In genomic region chr9:85258823-85259370, GRCh38 we compare ENCODE assay signal across 8 cellular contexts.
DNase-seq lines count a peak whose midpoint lies in the region; ATAC-seq and TF ChIP-seq lines count a peak whose summit lies in the region.

No MANE protein-coding gene starts in this region.

- peaks cover 9% of the 10 kb centered on the region for H3K9me3 Mint-ChIP-seq in activated naive CD8-positive, alpha-beta T cell treated with anti-CD3 and anti-CD28 coated beads for 36 hours
- H3K9me3 Mint-ChIP-seq in activated naive CD8-positive, alpha-beta T cell treated with anti-CD3 and anti-CD28 coated beads, Interleukin-2, amount 50 U/mL, for 24 hours, result peaks cover 9% of the 10 kb centered on the region
- peaks cover 33% of the 10 kb centered on the region for H3K9me3 Mint-ChIP-seq in HFFc6

- ATAC-seq in activated naive CD8-positive, alpha-beta T cell treated with anti-CD3 and anti-CD28 coated beads, Interleukin-2, amount 50 U/mL, for 24 hours, result no peak
- ATAC-seq in body of pancreas, result peak; percentile 92
- ATAC-seq in GM19455 (IDR thresholded peaks at IDR 0.05; ENCODE audit: unreplicated experiment), result no peak

- peaks cover 6% of the 10 kb centered on the region for H3K4me1 ChIP-seq in body of pancreas

- DNase-seq in activated naive CD8-positive, alpha-beta T cell treated with anti-CD3 and anti-CD28 coated beads for 36 hours, result peak; percentile 5
- DNase-seq in activated naive CD8-positive, alpha-beta T cell treated with anti-CD3 and anti-CD28 coated beads, Interleukin-2, amount 50 U/mL, for 24 hours, result no peak
- DNase-seq in HFFc6 (peak; percentile 32), NCI-H2196 treated with DMSO at 0.1 percent for 48 hours (lab: John Stamatoyannopoulos, UW; ENCODE audit: unreplicated experiment) (peak; percentile 20), body of pancreas (peak; percentile 68 to 71 (median 70)), iPS-NIHi7 (ENCODE audit: extremely low spot score) (peak; percentile 88), superior temporal gyrus (ENCODE audit: extremely low spot score) (peak; percentile 93)

- H3K36me3 Mint-ChIP-seq in activated naive CD8-positive, alpha-beta T cell treated with anti-CD3 and anti-CD28 coated beads for 36 hours, result no peaks in the 10 kb centered on the region
- H3K36me3 Mint-ChIP-seq in activated naive CD8-positive, alpha-beta T cell treated with anti-CD3 and anti-CD28 coated beads, Interleukin-2, amount 50 U/mL, for 24 hours (ENCODE audit: low read depth), result no peaks in the 10 kb centered on the region
- H3K36me3 Mint-ChIP-seq in HFFc6 (ENCODE audit: low read depth), result no peaks in the 10 kb centered on the region

- no peak overlapping the region for H3K4me3 Mint-ChIP-seq in activated naive CD8-positive, alpha-beta T cell treated with anti-CD3 and anti-CD28 coated beads for 36 hours
- H3K4me3 Mint-ChIP-seq in activated naive CD8-positive, alpha-beta T cell treated with anti-CD3 and anti-CD28 coated beads, Interleukin-2, amount 50 U/mL, for 24 hours, result no peak overlapping the region
- no peak overlapping the region; the same call in 1 of the 2 replicates for H3K4me3 Mint-ChIP-seq in HFFc6

- intact Hi-C loops in body of pancreas (cut with DNase I), result no loop called here

- peaks cover 0 to 6% of the 10 kb centered on the region in 2 donors for H3K27me3 ChIP-seq in body of pancreas

- no peaks in the 10 kb centered on the region for H3K4me1 Mint-ChIP-seq in activated naive CD8-positive, alpha-beta T cell treated with anti-CD3 and anti-CD28 coated beads for 36 hours
- no peaks in the 10 kb centered on the region for H3K4me1 Mint-ChIP-seq in activated naive CD8-positive, alpha-beta T cell treated with anti-CD3 and anti-CD28 coated beads, Interleukin-2, amount 50 U/mL, for 24 hours
- no peaks in the 10 kb centered on the region; the same call in 1 of the 2 replicates for H3K4me1 Mint-ChIP-seq in HFFc6 (ENCODE audit: low read depth)

- H3K4me3 ChIP-seq in body of pancreas, result no peak overlapping the region

- 30 to 32% methylated on average over 10 of the region's 10 CpGs for WGBS in body of pancreas, 2 donors

- TF ChIP-seq CTCF in HFFc6 (IDR thresholded peaks at IDR 0.05) (peak; percentile 67; the same call in 1 of the 2 replicates), body of pancreas (IDR thresholded peaks at IDR 0.05) (peak; percentile 52 to 82 (median 76))

- no peaks in the 10 kb centered on the region for H3K9me3 ChIP-seq in body of pancreas

- no peaks in the 10 kb centered on the region for H3K36me3 ChIP-seq in body of pancreas (replicated peaks in 1 of 2; ENCODE audit: insufficient read depth in 1 of 2, low read depth in 2 of 2)

- H3K27ac ChIP-seq in body of pancreas, result no peak overlapping the region

- TF ChIP-seq POLR2A in body of pancreas (IDR thresholded peaks at IDR 0.05), result no peak

- peaks cover 18% of the 10 kb centered on the region for H3K27me3 Mint-ChIP-seq in activated naive CD8-positive, alpha-beta T cell treated with anti-CD3 and anti-CD28 coated beads for 36 hours
- H3K27me3 Mint-ChIP-seq in activated naive CD8-positive, alpha-beta T cell treated with anti-CD3 and anti-CD28 coated beads, Interleukin-2, amount 50 U/mL, for 24 hours, result peaks cover 6% of the 10 kb centered on the region
- no peaks in the 10 kb centered on the region for H3K27me3 Mint-ChIP-seq in HFFc6 (ENCODE audit: insufficient read depth)

- H3K27ac Mint-ChIP-seq in activated naive CD8-positive, alpha-beta T cell treated with anti-CD3 and anti-CD28 coated beads for 36 hours, result no peak overlapping the region
- no peak overlapping the region for H3K27ac Mint-ChIP-seq in activated naive CD8-positive, alpha-beta T cell treated with anti-CD3 and anti-CD28 coated beads, Interleukin-2, amount 50 U/mL, for 24 hours
- H3K27ac Mint-ChIP-seq in HFFc6, result no peak overlapping the region
